ENCODE assay signal across 21 cellular contexts in genomic region chr16:74673876-74674275, GRCh38. TPM values are rescaled to one million over a fixed set of nuclear protein-coding genes. Genes with fewer than 3 reads are reported as not detected.
"Had no signal": no experiment of that assay in that cellular context is flagged by ENCODE, and none has a peak within 500 bp of the region (broad histone marks: within the 10 kb centered on the region; RNA-seq: fewer than 3 reads in every experiment).

No MANE protein-coding gene starts in this region.

- DNase-seq: islet precursor cell; left ventricle myocardium inferior; midbrain; mucosa of descending colon; naive thymus-derived CD4-positive, alpha-beta T cell; ovary; right lobe of liver; stimulated activated CD4-positive, alpha-beta T cell treated with anti-CD3 and anti-CD28 coated beads, Interleukin-1b, Interleukin-23, amount 100 ng/mL, for 48 hours; stimulated activated CD4-positive, alpha-beta T cell treated with anti-CD3 and anti-CD28 coated beads, Interleukin-2, amount 100 ng/mL, for 48 hours; stimulated activated CD4-positive, alpha-beta T cell treated with anti-CD3 and anti-CD28 coated beads, Interleukin-4, amount 100 ng/mL, for 4 hours; stimulated activated CD8-positive, alpha-beta memory T cell treated with anti-CD3 and anti-CD28 coated beads, Interleukin-4, amount 100 ng/mL, for 48 hours; stimulated activated naive B cell treated with anti-CD40 and anti-IgM and Interleukin-4, amounts not matched to agents 10 μg/mL and 1 μg/mL and 100 μg/mL, for 72 hours; stimulated activated naive CD8-positive, alpha-beta T cell treated with anti-CD3 and anti-CD28 coated beads, Interleukin-15, Interleukin-2, amounts not matched to agents 100 U/mL and 50 U/mL, for 24 hours; stomach; testis; thyroid gland; transverse colon; upper lobe of left lung had no signal

- H3K27ac Mint-ChIP-seq: progenitor cell of endocrine pancreas; stimulated activated naive B cell treated with anti-CD40 and anti-IgM and Interleukin-4, amounts not matched to agents 10 μg/mL and 1 μg/mL and 100 μg/mL, for 72 hours had no signal

- H3K27me3 Mint-ChIP-seq: naive thymus-derived CD4-positive, alpha-beta T cell; natural killer cell treated with Interleukin-12 subunit alpha and Interleukin-12 subunit beta and Interleukin-15 and Interleukin-18, amount 100 ng/mL, for 72 hours; stimulated activated naive B cell treated with anti-CD40 and anti-IgM and Interleukin-4, amounts not matched to agents 10 μg/mL and 1 μg/mL and 100 μg/mL, for 72 hours had no signal

- H3K9me3 Mint-ChIP-seq: naive thymus-derived CD4-positive, alpha-beta T cell; natural killer cell treated with Interleukin-12 subunit alpha and Interleukin-12 subunit beta and Interleukin-15 and Interleukin-18, amount 100 ng/mL, for 72 hours; stimulated activated naive B cell treated with anti-CD40 and anti-IgM and Interleukin-4, amounts not matched to agents 10 μg/mL and 1 μg/mL and 100 μg/mL, for 72 hours had no signal

- H3K4me3 Mint-ChIP-seq: naive thymus-derived CD4-positive, alpha-beta T cell; natural killer cell treated with Interleukin-12 subunit alpha and Interleukin-12 subunit beta and Interleukin-15 and Interleukin-18, amount 100 ng/mL, for 72 hours; stimulated activated naive B cell treated with anti-CD40 and anti-IgM and Interleukin-4, amounts not matched to agents 10 μg/mL and 1 μg/mL and 100 μg/mL, for 72 hours had no signal

- H3K4me1 Mint-ChIP-seq: stimulated activated naive B cell treated with anti-CD40 and anti-IgM and Interleukin-4, amounts not matched to agents 10 μg/mL and 1 μg/mL and 100 μg/mL, for 72 hours had no signal

RNA-seq across cellular contexts. Expression of gene MLKL, which starts 26.8 kb away (rescaled TPM):
- polyA plus RNA-seq: neural cell had no signal
